In genomic region chr15:57357796-57358195, GRCh38 we compare ENCODE assay signal across 19 cellular contexts. TPM values are rescaled to one million over a fixed set of nuclear protein-coding genes. Genes with fewer than 3 reads are reported as not detected.
DNase-seq lines count a peak whose midpoint lies in the region; ATAC-seq, FAIRE-seq and TF ChIP-seq lines count a peak whose summit lies in the region.
"Had no signal": no experiment of that assay in that cellular context is flagged by ENCODE, and none has a peak within 500 bp of the region (broad histone marks: within the 10 kb centered on the region; RNA-seq: fewer than 3 reads in every experiment).

No MANE protein-coding gene starts in this region.

- intact Hi-C loops in left cardiac atrium (cut with DNase I) = no loop called here
- intact Hi-C loops in body of pancreas (cut with DNase I) = no loop called here

- no peak for TF ChIP-seq CTCF in cardiac muscle cell (IDR thresholded peaks at IDR 0.05; ENCODE audit: low read depth, low read length)
- no peak for TF ChIP-seq CTCF in endodermal cell (conservative IDR thresholded peaks at IDR 0.05)
- no peak for TF ChIP-seq CTCF in body of pancreas (IDR thresholded peaks at IDR 0.05)

- H2AK5ac ChIP-seq in trophoblast cell (ENCODE audit: low read length) = no peak overlapping the region

- no peak overlapping the region for H3K4ac ChIP-seq in trophoblast cell (ENCODE audit: low read depth, low read length)

- peaks cover 17% of the 10 kb centered on the region for H3K4me1 ChIP-seq in cardiac muscle cell (ENCODE audit: low read depth)
- H3K4me1 ChIP-seq in endodermal cell (ENCODE audit: control insufficient read depth, insufficient read depth, low read length) = peaks cover 4% of the 10 kb centered on the region
- H3K4me1 ChIP-seq in trophoblast cell (ENCODE audit: control insufficient read depth in 1 of 2, insufficient read depth in 2 of 2, low read length in 2 of 2) = peaks cover 17 to 33% of the 10 kb centered on the region in 2 experiments
- no peaks in the 10 kb centered on the region for H3K4me1 ChIP-seq in body of pancreas
- H3K4me1 ChIP-seq: BLaER1 had no signal

- no peak overlapping the region for H4K91ac ChIP-seq in trophoblast cell (ENCODE audit: low read depth, low read length)

- no peak overlapping the region for H4K8ac ChIP-seq in trophoblast cell (ENCODE audit: low read depth, low read length)

- H2BK120ac ChIP-seq in trophoblast cell (ENCODE audit: insufficient read depth, low read length, poor library complexity) = no peak overlapping the region

- H3K4me2 ChIP-seq in trophoblast cell (ENCODE audit: low read length) = no peak overlapping the region
- H3K4me2 ChIP-seq: BLaER1 had no signal

- FAIRE-seq in GM12892 (lab: Jason Lieb, UNC) = no peak

- no peaks in the 10 kb centered on the region for H3K79me2 ChIP-seq in trophoblast cell (ENCODE audit: control insufficient read depth, insufficient read depth, low read length, poor library complexity)

- H3K9ac ChIP-seq in endodermal cell (ENCODE audit: extremely low read depth, low read length, poor library complexity, severe bottlenecking) = no peak overlapping the region
- no peak overlapping the region for H3K9ac ChIP-seq in trophoblast cell (ENCODE audit: low read length)
- H3K9ac ChIP-seq: BLaER1, GM23248 had no signal

- H3K4me3 ChIP-seq in cardiac muscle cell = no peak overlapping the region
- no peak overlapping the region for H3K4me3 ChIP-seq in endodermal cell (ENCODE audit: low read length)
- H3K4me3 ChIP-seq in trophoblast cell (ENCODE audit: low read depth, low read length) = no peak overlapping the region
- H3K4me3 ChIP-seq in body of pancreas = no peak overlapping the region
- H3K4me3 ChIP-seq: BLaER1, GM23248 had no signal

- H3K27ac ChIP-seq in cardiac muscle cell (peak overlapping the region; percentile 89), endodermal cell (ENCODE audit: low read depth, low read length) (no peak overlapping the region), trophoblast cell (ENCODE audit: low read depth, low read length) (peak overlapping the region; percentile 75), body of pancreas (no peak overlapping the region)
- H3K27ac ChIP-seq: BLaER1, GM23248, HL-60 had no signal

- H3K14ac ChIP-seq in trophoblast cell (ENCODE audit: low read length) = no peak overlapping the region

- H3K27me3 ChIP-seq in cardiac muscle cell (no peaks in the 10 kb centered on the region), endodermal cell (ENCODE audit: control insufficient read depth, insufficient read depth, low read length, poor library complexity, severe bottlenecking) (no peaks in the 10 kb centered on the region), trophoblast cell (ENCODE audit: insufficient read depth, low read length) (no peaks in the 10 kb centered on the region), body of pancreas (no peaks in the 10 kb centered on the region)
- H3K27me3 ChIP-seq: BLaER1 had no signal

- no peak overlapping the region for H2BK12ac ChIP-seq in trophoblast cell (ENCODE audit: low read length)

- H3K36me3 ChIP-seq in cardiac muscle cell (no peaks in the 10 kb centered on the region), endodermal cell (ENCODE audit: control insufficient read depth, insufficient read depth, low read length) (no peaks in the 10 kb centered on the region), trophoblast cell (ENCODE audit: control insufficient read depth in 1 of 2, insufficient read depth in 2 of 2, low read length in 2 of 2) (no peaks in the 10 kb centered on the region), body of pancreas (replicated peaks in 1 of 2; ENCODE audit: insufficient read depth in 1 of 2, low read depth in 2 of 2) (no peaks in the 10 kb centered on the region)
- H3K36me3 ChIP-seq: BLaER1 had no signal

- H3K4me3 Mint-ChIP-seq in endodermal cell = no peak overlapping the region
- H3K4me3 Mint-ChIP-seq: CD14-positive monocyte; CD4-positive, alpha-beta memory T cell; HFFc6 had no signal

- no peak overlapping the region for H3K23ac ChIP-seq in trophoblast cell (ENCODE audit: low read length)

- H3K27me3 Mint-ChIP-seq in endodermal cell (ENCODE audit: insufficient read depth) = no peaks in the 10 kb centered on the region

- H3K18ac ChIP-seq in trophoblast cell (ENCODE audit: low read length) = no peak overlapping the region

- no CpG with 5 or more reads among the region's 1 CpG for WGBS in endodermal cell (ENCODE audit: insufficient coverage in 1 of 2, insufficient read length in 1 of 2), 2 experiments
- WGBS in trophoblast cell (ENCODE audit: extremely low coverage, insufficient coverage, insufficient read length) = no CpG with 5 or more reads among the region's 1 CpG
- WGBS in body of pancreas, 2 donors = 89 to 92% methylated on average over 1 of the region's 1 CpG

- DNase-seq in cardiac muscle cell (ENCODE audit: low read depth in 1 of 2, low spot score in 1 of 2) (no peak), left cardiac atrium (no peak), endodermal cell (no peak), trophoblast cell (no peak), GM12892 (ENCODE audit: insufficient read length) (no peak), body of pancreas (no peak)
- DNase-seq: 8988T; CD4-positive, alpha-beta memory T cell; DMS153; DMS79; GF-D8; GM23248; H7; HFFc6 had no signal

- no peak overlapping the region for H4K12ac ChIP-seq in trophoblast cell (ENCODE audit: low read depth, low read length)

- peaks cover 21% of the 10 kb centered on the region for H3K4me1 Mint-ChIP-seq in endodermal cell
- H3K4me1 Mint-ChIP-seq: CD4-positive, alpha-beta memory T cell had no signal

- H2AFZ ChIP-seq in trophoblast cell (ENCODE audit: insufficient read depth, low read length, poor library complexity) = no peak overlapping the region
- H2AFZ ChIP-seq: GM23248 had no signal

- H3K9me3 ChIP-seq in cardiac muscle cell (ENCODE audit: low read depth) (no peaks in the 10 kb centered on the region), endodermal cell (ENCODE audit: control insufficient read depth, low read length) (peaks cover 4% of the 10 kb centered on the region), trophoblast cell (ENCODE audit: insufficient read depth, low read depth, low read length) (no peaks in the 10 kb centered on the region), body of pancreas (no peaks in the 10 kb centered on the region)
- H3K9me3 ChIP-seq: BLaER1 had no signal

- peaks cover 21% of the 10 kb centered on the region for H3K79me1 ChIP-seq in trophoblast cell (ENCODE audit: low read length)

- H3K9me3 Mint-ChIP-seq in endodermal cell = peaks cover 5% of the 10 kb centered on the region
- H3K9me3 Mint-ChIP-seq: HFFc6 had no signal

- no peak overlapping the region for H2BK5ac ChIP-seq in trophoblast cell (ENCODE audit: low read depth, low read length, poor library complexity)

- peak overlapping the region; percentile 35 for H3K27ac Mint-ChIP-seq in endodermal cell
- H3K27ac Mint-ChIP-seq: CD14-positive monocyte; CD4-positive, alpha-beta memory T cell; HFFc6 had no signal

- H3K36me3 Mint-ChIP-seq in endodermal cell (ENCODE audit: low read depth) = no peaks in the 10 kb centered on the region
- H3K36me3 Mint-ChIP-seq: CD14-positive monocyte; CD4-positive, alpha-beta memory T cell had no signal

- TF ChIP-seq POLR2A in GM12892 (IDR thresholded peaks at IDR 0.05; ENCODE audit: low read depth, low read length) = no peak
- TF ChIP-seq POLR2A in body of pancreas (IDR thresholded peaks at IDR 0.05) = no peak

- no peak for ATAC-seq in left cardiac atrium
- ATAC-seq in GM21360 (IDR thresholded peaks at IDR 0.05; ENCODE audit: unreplicated experiment) = no peak
- no peak for ATAC-seq in body of pancreas
- ATAC-seq: HCT116 had no signal

RNA-seq across cellular contexts. Expression of gene CGNL1, which starts 18.5 kb away (rescaled TPM):
- total RNA-seq in cardiac muscle cell (97.4 and 134 TPM in 2 replicates), left cardiac atrium (10 to 100 TPM; 16.8 to 26.0 TPM), endodermal cell (10 to 100 TPM; 82.6 to 98.0 TPM), body of pancreas (10 to 100 TPM; 24.7 to 30.6 TPM)
- polyA plus RNA-seq in cardiac muscle cell = 62.9 and 75.4 TPM in 2 replicates
- 15.1 TPM for polyA plus RNA-seq in endodermal cell (2013, experiment 1 of 2)
- 15.8 TPM for polyA plus RNA-seq in endodermal cell (2013, experiment 2 of 2)
- polyA plus RNA-seq in trophoblast cell (2013) = 9.6 and 10.1 TPM in 2 replicates
- 0.04 TPM for polyA plus RNA-seq in GM12892 (2012; ENCODE audit: missing spikeins)
- total RNA-seq: CD4-positive, alpha-beta memory T cell had no signal
- polyA plus RNA-seq: CD14-positive monocyte; CD4-positive, alpha-beta memory T cell had no signal

Comparison
In these comparisons a context has a peak if more than half of its experiments do, and no peak if none do; other contexts are left out.
1. H3K27ac ChIP-seq: peak in cardiac muscle cell (single experiment) and trophoblast cell (single experiment); none in endodermal cell (single experiment) and body of pancreas (0 of 4).